Comparison of ENCODE assay signal across 22 cellular contexts in the genomic region with DNA sequence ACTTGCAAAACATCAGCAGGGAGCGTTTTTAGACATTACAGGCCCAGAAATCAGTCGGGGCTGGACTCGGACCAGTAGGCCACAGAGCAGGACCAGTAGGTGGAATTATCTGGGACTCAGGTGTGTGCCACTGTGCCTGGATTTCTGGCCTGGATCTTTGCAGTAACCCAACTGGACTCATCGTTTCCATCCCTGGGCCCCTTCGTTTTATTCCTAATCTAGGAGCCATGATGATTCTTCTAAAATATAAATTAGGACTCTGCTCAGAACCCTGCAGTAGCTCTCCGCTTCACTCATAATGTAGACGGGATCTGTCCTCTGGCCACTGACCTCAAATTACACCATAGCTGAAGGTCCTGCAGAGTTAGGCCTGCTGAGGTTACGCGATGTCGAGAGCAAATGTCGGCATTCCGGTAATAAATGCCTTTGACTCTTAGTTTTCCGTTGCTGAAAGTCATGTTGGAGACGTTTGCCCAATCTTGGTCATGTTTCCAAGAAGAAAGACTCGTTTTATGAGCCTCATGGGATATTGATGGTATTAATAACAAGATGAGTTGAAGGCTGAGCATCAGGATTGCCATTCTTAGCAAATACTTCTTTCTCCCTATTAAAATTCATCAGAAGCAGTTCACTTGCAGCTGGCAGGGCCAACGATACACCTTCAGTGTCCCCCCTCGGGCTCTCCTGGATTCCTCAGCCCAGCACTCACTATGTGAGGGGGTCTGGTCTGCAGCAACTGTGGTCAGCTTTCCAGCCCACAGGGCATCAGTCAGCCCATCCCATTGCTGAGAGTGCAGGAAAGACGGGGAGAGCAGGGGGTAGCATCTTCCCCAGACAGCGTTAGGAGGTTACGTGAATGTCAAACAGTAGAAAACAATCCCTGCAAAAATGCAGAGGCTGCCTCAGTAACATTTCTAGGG. TPM values are rescaled to one million over a fixed set of nuclear protein-coding genes. Genes with fewer than 3 reads are reported as not detected.
DNase-seq lines count a peak whose midpoint lies in the region; ATAC-seq, FAIRE-seq and TF ChIP-seq lines count a peak whose summit lies in the region.
"Had no signal": no experiment of that assay in that cellular context is flagged by ENCODE, and none has a peak within 500 bp of the region (broad histone marks: within the 10 kb centered on the region; RNA-seq: fewer than 3 reads in every experiment).

No MANE protein-coding gene starts in this region.

- no peak for TF ChIP-seq POLR2A in heart left ventricle (IDR thresholded peaks at IDR 0.05)
- no peak for TF ChIP-seq POLR2A in gastrocnemius medialis (IDR thresholded peaks at IDR 0.05)
- TF ChIP-seq POLR2A in uterus (IDR thresholded peaks at IDR 0.05): no peak

- peak overlapping the region in 1 of 12 donors; percentile 51 for H3K27ac ChIP-seq in heart left ventricle
- peak overlapping the region; percentile 17 to 42 for H3K27ac ChIP-seq in kidney (ENCODE audit: low read depth in 2 of 2, low read length in 2 of 2)
- H3K27ac ChIP-seq in gastrocnemius medialis: peak overlapping the region; percentile 37 to 63 (median 58)
- H3K27ac ChIP-seq in uterus: peak overlapping the region; percentile 13 to 18
- H3K27ac ChIP-seq: PC-9 had no signal

- intact Hi-C loops in cardiac septum (cut with DNase I) (no loop called here), heart left ventricle (cut with DNase I) (no loop called here), kidney (cut with DNase I) (no loop called here), gastrocnemius medialis (cut with DNase I; ENCODE audit: low total_unique reads) (no loop called here), uterus (cut with DNase I; ENCODE audit: low total_unique reads) (no loop called here)

- peak; percentile 35 for DNase-seq in cardiac septum (ENCODE audit: low spot score)
- DNase-seq in heart left ventricle: no peak
- DNase-seq in kidney: no peak
- no peak for DNase-seq in gastrocnemius medialis
- peak in 1 of 2 donors; percentile 28 for DNase-seq in uterus
- no peak for DNase-seq in ecto neural progenitor cell (ENCODE audit: low spot score)
- DNase-seq: Caco-2; CD4-positive, alpha-beta T cell; DMS153; GF-D8; HCEC 1CT; Kasumi-1; MM.1S; NCI-H1092; NCI-H1436 treated with DMSO at 0.1 percent for 48 hours; NCI-H2029 treated with DMSO at 0.1 percent for 48 hours; NCI-H2171; NCI-H526; PC-9 had no signal

- in situ Hi-C loops in gastrocnemius medialis (cut with MboI; ENCODE audit: low sequenced_read_pairs in 4 of 4): no loop called here

- FAIRE-seq in kidney (lab: Jason Lieb, UNC): no peak

- H3K27me3 ChIP-seq in heart left ventricle (no peaks in the 10 kb centered on the region), gastrocnemius medialis (no peaks in the 10 kb centered on the region), uterus (no peaks in the 10 kb centered on the region)

- H3K36me3 ChIP-seq in heart left ventricle: no peaks in the 10 kb centered on the region
- H3K36me3 ChIP-seq in kidney (ENCODE audit: control insufficient read depth in 1 of 2, insufficient read depth in 2 of 2, low read length in 2 of 2): peaks cover 2 to 5% of the 10 kb centered on the region in 2 donors
- no peaks in the 10 kb centered on the region for H3K36me3 ChIP-seq in gastrocnemius medialis
- H3K36me3 ChIP-seq in uterus: no peaks in the 10 kb centered on the region

- H3K4me3 ChIP-seq in heart left ventricle: no peak overlapping the region
- H3K4me3 ChIP-seq in kidney (ENCODE audit: low read length in 2 of 2): no peak overlapping the region
- H3K4me3 ChIP-seq in gastrocnemius medialis: no peak overlapping the region
- no peak overlapping the region for H3K4me3 ChIP-seq in uterus
- H3K4me3 ChIP-seq: GM23338, PC-9 had no signal

- no peaks in the 10 kb centered on the region for H3K9me3 ChIP-seq in heart left ventricle
- no peaks in the 10 kb centered on the region for H3K9me3 ChIP-seq in kidney (ENCODE audit: control insufficient read depth in 1 of 2, low read length in 2 of 2)
- H3K9me3 ChIP-seq in gastrocnemius medialis: no peaks in the 10 kb centered on the region
- no peaks in the 10 kb centered on the region for H3K9me3 ChIP-seq in uterus
- H3K9me3 ChIP-seq: Caco-2 had no signal

- H3K9ac ChIP-seq in kidney (ENCODE audit: low read length in 2 of 2): no peak overlapping the region

- 91 to 95% (median 93%) methylated on average over 20 of the region's 20 CpGs for WGBS in heart left ventricle, 4 donors

- ATAC-seq in heart left ventricle: no peak
- peak; percentile 30 to 53 for ATAC-seq in gastrocnemius medialis
- no peak for ATAC-seq in HG03139 (IDR thresholded peaks at IDR 0.05; ENCODE audit: unreplicated experiment)
- no peak for ATAC-seq in HG02642 (IDR thresholded peaks at IDR 0.05; ENCODE audit: poor library complexity, unreplicated experiment)
- ATAC-seq: GM23338 had no signal

- TF ChIP-seq CTCF in heart left ventricle (IDR thresholded peaks at IDR 0.05) (no peak), kidney (IDR thresholded peaks at IDR 0.05; ENCODE audit: borderline replicate concordance, extremely low read depth, insufficient read depth) (no peak), gastrocnemius medialis (IDR thresholded peaks at IDR 0.05 in 4 of 5, conservative IDR thresholded peaks at IDR 0.05 in 1 of 5) (no peak), uterus (IDR thresholded peaks at IDR 0.05) (no peak)

- H3K4me1 ChIP-seq in heart left ventricle: peaks cover 0 to 33% (median 19%) of the 10 kb centered on the region in 12 donors
- peaks cover 5 to 7% of the 10 kb centered on the region in 2 donors for H3K4me1 ChIP-seq in kidney (ENCODE audit: control insufficient read depth in 1 of 2, insufficient read depth in 1 of 2, low read depth in 1 of 2, low read length in 2 of 2)
- H3K4me1 ChIP-seq in gastrocnemius medialis: peaks cover 8 to 15% of the 10 kb centered on the region in 2 donors
- no peaks in the 10 kb centered on the region for H3K4me1 ChIP-seq in uterus
- H3K4me1 ChIP-seq: Caco-2 had no signal

RNA-seq across cellular contexts. Expression of a gene that starts 39.9 kb away (rescaled TPM):
- total RNA-seq in cardiac septum (22.3 TPM), heart left ventricle (10 to 100 TPM; 11.8 to 43.8 (median 21.4) TPM), kidney (34.0 TPM), gastrocnemius medialis (10 to 100 TPM in 3 of 4 donors, 1 to 10 TPM in 1; 7.6 to 18.3 (median 12.9) TPM), uterus (10 to 100 TPM; 23.4 to 49.9 (median 31.7) TPM)
- polyA plus RNA-seq in heart left ventricle (1 to 10 TPM; 5.4 to 8.0 TPM), kidney (ENCODE audit: insufficient read depth, low read depth, low replicate concordance) (9.4 TPM)

RNA-seq across cellular contexts. Expression of a gene that starts 52.0 kb away (rescaled TPM):
- total RNA-seq in cardiac septum: 1.1 TPM
- total RNA-seq in heart left ventricle: 1 to 10 TPM in 6 of 9 donors, under 1 TPM in 3; 0.79 to 2.8 (median 1.1) TPM
- polyA plus RNA-seq in heart left ventricle: under 1 TPM; 0.50 to 0.57 TPM
- 6.0 TPM for total RNA-seq in kidney
- 2.3 TPM for polyA plus RNA-seq in kidney (ENCODE audit: insufficient read depth, low read depth, low replicate concordance)
- total RNA-seq in gastrocnemius medialis: 1 to 10 TPM in 1 of 4 donors, under 1 TPM in 3; 0.29 to 1.0 (median 0.75) TPM
- total RNA-seq in uterus: 1 to 10 TPM in 2 of 4 donors, under 1 TPM in 2; 0.24 to 2.8 (median 1.4) TPM

Comparison
In these comparisons a context has a peak if more than half of its experiments do, and no peak if none do; other contexts are left out.
1. ATAC-seq: peak in gastrocnemius medialis (2 of 2); none in heart left ventricle (0 of 4), HG03139 (single experiment) and HG02642 (single experiment).